ENCODE assay signal across 8 cellular contexts in the genomic region with DNA sequence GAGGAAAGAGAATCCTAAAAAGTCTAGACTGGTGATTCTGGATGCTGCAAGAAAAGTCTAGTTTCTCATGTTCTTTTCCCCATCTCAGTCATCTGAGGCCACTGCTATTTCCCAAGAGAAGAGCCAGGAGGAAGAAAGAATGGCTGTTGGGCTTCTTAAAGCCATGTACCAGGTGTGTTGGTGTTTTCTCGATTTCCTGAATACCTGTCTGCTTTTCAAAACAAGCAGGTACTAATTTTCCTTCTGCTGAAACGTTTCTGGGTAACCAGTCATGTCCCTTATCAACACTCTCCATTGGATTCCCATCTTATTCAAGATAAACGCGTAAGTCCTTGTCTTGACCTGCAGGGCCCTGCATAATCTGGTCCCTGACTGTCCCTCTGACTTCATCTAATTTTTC. TPM values are rescaled to one million over a fixed set of nuclear protein-coding genes. Genes with fewer than 3 reads are reported as not detected.
A peak's percentile ranks its signal among the peaks of the same experiment; 100 is the strongest.
DNase-seq lines count a peak whose midpoint lies in the region; TF ChIP-seq lines count a peak whose summit lies in the region.

No MANE protein-coding gene starts in this region.

- H3K27me3 ChIP-seq in OCI-LY3 (ENCODE audit: low read depth, low read length) (no peaks in the 10 kb centered on the region), endodermal cell (ENCODE audit: control insufficient read depth, insufficient read depth, low read length, poor library complexity, severe bottlenecking) (no peaks in the 10 kb centered on the region), parathyroid adenoma (ENCODE audit: control insufficient read depth, insufficient read depth, low read length) (no peaks in the 10 kb centered on the region)

- 0 out of 2 replicates have a peak overlapping the region, but pooled peaks have one; percentile 78 for H3K9ac ChIP-seq in OCI-LY3 (ENCODE audit: low read length)
- no peak overlapping the region for H3K9ac ChIP-seq in endodermal cell (ENCODE audit: extremely low read depth, low read length, poor library complexity, severe bottlenecking)
- no peak overlapping the region for H3K9ac ChIP-seq in parathyroid adenoma

- peaks cover 4% of the 10 kb centered on the region for H3K36me3 Mint-ChIP-seq in endodermal cell (ENCODE audit: low read depth)

- H3K4me2 ChIP-seq in OCI-LY3 (ENCODE audit: low read length), result peak overlapping the region; percentile 64
- peak overlapping the region; percentile 64 for H3K4me2 ChIP-seq in parathyroid adenoma (ENCODE audit: low read length)

- H2AFZ ChIP-seq in OCI-LY3 (ENCODE audit: low read depth, low read length) (no peak overlapping the region), parathyroid adenoma (no peak overlapping the region)

- H3K79me2 ChIP-seq in OCI-LY3 (ENCODE audit: low read length) (peaks cover 23% of the 10 kb centered on the region), parathyroid adenoma (peaks cover 10% of the 10 kb centered on the region)

- peaks cover 17% of the 10 kb centered on the region for H3K4me1 Mint-ChIP-seq in endodermal cell

- H3K9me3 Mint-ChIP-seq in endodermal cell, result peaks cover 2% of the 10 kb centered on the region

- H3K9me3 ChIP-seq in OCI-LY3 (ENCODE audit: insufficient read depth, low read length) (peaks cover 13% of the 10 kb centered on the region), endodermal cell (ENCODE audit: control insufficient read depth, low read length) (peaks cover 41% of the 10 kb centered on the region), parathyroid adenoma (ENCODE audit: control insufficient read depth, low read length) (no peaks in the 10 kb centered on the region)

- H3K36me3 ChIP-seq in OCI-LY3 (replicated peaks; ENCODE audit: low read depth, low read length) (peaks cover 40% of the 10 kb centered on the region), endodermal cell (ENCODE audit: control insufficient read depth, insufficient read depth, low read length) (peaks cover 17% of the 10 kb centered on the region), parathyroid adenoma (ENCODE audit: control insufficient read depth, insufficient read depth, low read length) (no peaks in the 10 kb centered on the region)

- intact Hi-C loops in head of caudate nucleus (cut with DNase I), result no loop called here

- DNase-seq in ELF-1 (ENCODE audit: low read depth, low spot score) (peak; percentile 1), endodermal cell (no peak), NCI-H748 treated with DMSO at 0.1 percent for 48 hours (lab: John Stamatoyannopoulos, UW) (no peak), middle frontal gyrus (ENCODE audit: extremely low spot score, low spot score) (no peak), NCI-H1436 treated with DMSO at 0.1 percent for 48 hours (lab: John Stamatoyannopoulos, UW) (no peak), head of caudate nucleus (no peak)

- H3K4me1 ChIP-seq in OCI-LY3 (ENCODE audit: low read length) (peaks cover 12% of the 10 kb centered on the region), endodermal cell (ENCODE audit: control insufficient read depth, insufficient read depth, low read length) (no peaks in the 10 kb centered on the region), parathyroid adenoma (peaks cover 6% of the 10 kb centered on the region)

- no peak for TF ChIP-seq CTCF in OCI-LY3 (IDR thresholded peaks at IDR 0.05; ENCODE audit: low read depth, low read length)
- no peak for TF ChIP-seq CTCF in endodermal cell (conservative IDR thresholded peaks at IDR 0.05)
- TF ChIP-seq CTCF in parathyroid adenoma (IDR thresholded peaks at IDR 0.05), result no peak

- WGBS in endodermal cell (ENCODE audit: insufficient coverage in 1 of 2, insufficient read length in 1 of 2), 2 experiments, result 80 to 85% methylated on average over 3 to 4 of the region's 4 CpGs

- H4K20me1 ChIP-seq in OCI-LY3 (ENCODE audit: insufficient read depth, low read length), result no peaks in the 10 kb centered on the region

- no peak overlapping the region for H3K27ac Mint-ChIP-seq in endodermal cell

- peak overlapping the region; percentile 98 for H3K4me3 Mint-ChIP-seq in endodermal cell

- H3K4me3 ChIP-seq in OCI-LY3 (ENCODE audit: low read length), result peak overlapping the region; percentile 90
- peak overlapping the region; percentile 93 for H3K4me3 ChIP-seq in endodermal cell (ENCODE audit: low read length)
- peak overlapping the region; percentile 78 for H3K4me3 ChIP-seq in parathyroid adenoma (ENCODE audit: low read depth, low read length)

- H3K27me3 Mint-ChIP-seq in endodermal cell (ENCODE audit: insufficient read depth), result no peaks in the 10 kb centered on the region

- H3K27ac ChIP-seq in OCI-LY3 (ENCODE audit: low read length), result no peak overlapping the region
- no peak overlapping the region for H3K27ac ChIP-seq in endodermal cell (ENCODE audit: low read depth, low read length)
- no peak overlapping the region for H3K27ac ChIP-seq in parathyroid adenoma

RNA-seq across cellular contexts. Expression of a gene that starts 1.1 kb away (rescaled TPM):
- total RNA-seq in endodermal cell, result 1 to 10 TPM; 5.5 to 7.9 TPM
- polyA plus RNA-seq in endodermal cell (2013, experiment 1 of 2), result 7.2 TPM
- 6.5 TPM for polyA plus RNA-seq in endodermal cell (2013, experiment 2 of 2)

RNA-seq across cellular contexts. Expression of a gene that starts 3.0 kb away (rescaled TPM):
- 10 to 100 TPM; 11.3 to 13.7 TPM for total RNA-seq in endodermal cell
- 12.1 TPM for polyA plus RNA-seq in endodermal cell (2013, experiment 1 of 2)
- polyA plus RNA-seq in endodermal cell (2013, experiment 2 of 2), result 13.1 TPM

RNA-seq across cellular contexts. Expression of a gene that starts 36.5 kb away (rescaled TPM):
- total RNA-seq in endodermal cell, result 10 to 100 TPM; 18.4 to 18.6 TPM
- 9.0 TPM for polyA plus RNA-seq in endodermal cell (2013, experiment 1 of 2)
- polyA plus RNA-seq in endodermal cell (2013, experiment 2 of 2), result 8.1 TPM
